8 cellular contexts compared by ENCODE assay signal in the genomic region with DNA sequence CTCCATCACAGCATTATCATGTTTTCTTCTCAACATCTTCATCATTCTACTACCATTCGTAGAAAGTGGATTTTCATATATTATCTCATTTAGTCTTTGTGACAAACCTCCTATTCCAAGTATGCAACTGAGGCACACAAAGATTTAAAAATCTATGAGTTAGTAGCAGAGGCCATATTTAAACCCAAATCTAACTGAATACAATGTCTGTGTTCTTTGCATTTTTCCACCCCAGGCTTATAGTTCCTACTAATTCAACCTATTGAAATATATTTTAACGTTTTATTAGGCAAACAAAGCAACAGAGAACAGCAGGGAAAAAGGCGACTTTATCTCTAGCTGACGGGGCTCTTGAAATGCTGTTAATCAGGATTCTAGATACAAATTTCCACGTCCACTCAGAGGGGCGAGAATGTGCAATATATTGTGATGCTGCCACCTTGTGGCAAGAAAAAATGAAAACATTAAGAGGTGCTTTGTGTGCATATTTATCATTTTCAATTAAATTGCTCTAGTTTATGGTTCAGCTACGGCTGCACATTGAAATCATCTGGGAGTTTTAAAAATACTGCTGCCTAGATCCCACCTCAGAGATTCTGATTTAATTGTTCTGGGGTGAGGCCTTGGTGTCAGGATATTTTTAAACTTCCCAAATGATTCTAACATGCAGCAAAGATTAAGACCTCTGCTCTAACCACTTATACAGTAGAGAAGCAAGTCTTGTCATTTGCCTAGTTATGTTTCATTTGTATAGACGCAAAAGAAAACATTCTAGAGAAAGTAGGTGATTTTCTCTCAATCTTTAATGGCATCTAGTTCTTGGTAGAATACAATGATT.
DNase-seq lines count a peak whose midpoint lies in the region; ATAC-seq and TF ChIP-seq lines count a peak whose summit lies in the region.

No MANE protein-coding gene starts in this region.

- peak overlapping the region in 1 of 3 donors; percentile 38 for H3K27ac ChIP-seq in thyroid gland

- no peaks in the 10 kb centered on the region for H3K27me3 ChIP-seq in thyroid gland

- intact Hi-C loops in Right ventricle myocardium superior (cut with DNase I) (loop anchor here (10.0 kb wide), 3 partner anchors 249 to 959 kb away; no protein-coding TSS in a partner anchor), cardiac septum (cut with DNase I) (loop anchor here (5.0 to 10.0 kb wide), 5 partner anchors 77 to 957 kb away; no protein-coding TSS in a partner anchor), thyroid gland (cut with DNase I) (loop anchor here (10.0 kb wide), 1 partner anchor 249 kb away; no protein-coding TSS in a partner anchor)

- no peak for DNase-seq in Right ventricle myocardium superior
- no peak for DNase-seq in cardiac septum (ENCODE audit: low spot score)
- DNase-seq in NCI-H226, result peak; percentile 24
- DNase-seq in amniotic stem cell (lab: John Stamatoyannopoulos, UW), result peak; percentile 33
- DNase-seq in iris pigment epithelial cell (ENCODE audit: low read depth), result peak; percentile 64
- peak; percentile 27 to 34 for DNase-seq in thyroid gland

- H3K4me1 ChIP-seq in thyroid gland, result peaks cover 0 to 8% of the 10 kb centered on the region in 2 donors

- H3K9me3 ChIP-seq in thyroid gland, result no peaks in the 10 kb centered on the region

- TF ChIP-seq POLR2A in thyroid gland (IDR thresholded peaks at IDR 0.05), result no peak

- WGBS in thyroid gland, 2 donors, result 15 to 17% methylated on average over 8 of the region's 8 CpGs

- TF ChIP-seq CTCF in thyroid gland (IDR thresholded peaks at IDR 0.05), result peak; percentile 57 to 78 (median 70)

- ATAC-seq in Right ventricle myocardium superior (ENCODE audit: poor library complexity) (peak; percentile 85), HG02852 (IDR thresholded peaks at IDR 0.05; ENCODE audit: unreplicated experiment) (peak; percentile 56), GM21423 (IDR thresholded peaks at IDR 0.05; ENCODE audit: unreplicated experiment) (no peak)

- H3K36me3 ChIP-seq in thyroid gland, result no peaks in the 10 kb centered on the region

- H3K4me3 ChIP-seq in thyroid gland (replicated peaks in 1 of 3), result no peak overlapping the region

Comparison
In these comparisons a context has a peak if more than half of its experiments do, and no peak if none do; other contexts are left out.
1. DNase-seq: peak in NCI-H226 (single experiment), amniotic stem cell (single experiment), iris pigment epithelial cell (single experiment) and thyroid gland (2 of 2); none in Right ventricle myocardium superior (single experiment) and cardiac septum (single experiment).